3 cellular contexts compared by ENCODE assay signal in genomic region chr1:20819818-20820217, GRCh38.
TF ChIP-seq lines count a peak whose summit lies in the region.

No MANE protein-coding gene starts in this region.

TF ChIP-seq in HCT116, 20 proteins besides CTCF, POLR2A, EP300 and RAD21:
- no peak for TF ChIP-seq EZH2 (IDR thresholded peaks at IDR 0.05)
- TF ChIP-seq ATF3 (IDR thresholded peaks at IDR 0.05) = no peak
- TF ChIP-seq CEBPB (IDR thresholded peaks at IDR 0.05; ENCODE audit: low read depth) = no peak
- TF ChIP-seq ELF1 (IDR thresholded peaks at IDR 0.05; ENCODE audit: borderline replicate concordance, low read depth) = no peak
- no peak for TF ChIP-seq YY1 (IDR thresholded peaks at IDR 0.05; ENCODE audit: extremely low read depth, insufficient replicate concordance, low read depth, low read length)
- TF ChIP-seq EGR1 (IDR thresholded peaks at IDR 0.05; ENCODE audit: low read depth) = no peak
- TF ChIP-seq TCF7L2 (IDR thresholded peaks at IDR 0.05; ENCODE audit: borderline replicate concordance, extremely low read depth, insufficient read depth, insufficient read length) = no peak
- no peak for TF ChIP-seq ZNF274 (IDR thresholded peaks at IDR 0.05; ENCODE audit: low read depth, low read length)
- TF ChIP-seq POLR2AphosphoS5 (IDR thresholded peaks at IDR 0.05; ENCODE audit: low read depth, low read length) = no peak
- TF ChIP-seq MAX (IDR thresholded peaks at IDR 0.05) = no peak
- TF ChIP-seq EZH2phosphoT487 (IDR thresholded peaks at IDR 0.05; ENCODE audit: borderline replicate concordance) = no peak
- TF ChIP-seq CBX3 (IDR thresholded peaks at IDR 0.05; ENCODE audit: low read depth) = no peak
- TF ChIP-seq JUND (IDR thresholded peaks at IDR 0.05) = no peak
- TF ChIP-seq FOSL1 (IDR thresholded peaks at IDR 0.05; ENCODE audit: low read depth) = no peak
- TF ChIP-seq SP1 (IDR thresholded peaks at IDR 0.05; ENCODE audit: low read depth) = no peak
- no peak for TF ChIP-seq ZFX (IDR thresholded peaks at IDR 0.05)
- TF ChIP-seq ZBTB33 (IDR thresholded peaks at IDR 0.05; ENCODE audit: extremely low read depth, insufficient replicate concordance, low read length) = no peak
- no peak for TF ChIP-seq SIN3A (IDR thresholded peaks at IDR 0.05; ENCODE audit: low read depth)
- TF ChIP-seq SRF (IDR thresholded peaks at IDR 0.05; ENCODE audit: low read depth) = no peak

TF ChIP-seq in K562, 482 proteins besides CTCF, POLR2A, EP300 and RAD21:
- TF ChIP-seq HOXB6 (CRISPR knock-in tag; IDR thresholded peaks at IDR 0.05; ENCODE audit: borderline replicate concordance) (no peak), MYNN (IDR thresholded peaks at IDR 0.05) (no peak), MYNN (CRISPR knock-in tag; IDR thresholded peaks at IDR 0.05) (no peak), ZNF253 (CRISPR knock-in tag; conservative IDR thresholded peaks at IDR 0.05) (no peak), MTF1 (CRISPR knock-in tag; IDR thresholded peaks at IDR 0.05; ENCODE audit: borderline replicate concordance) (no peak), IFI16 (CRISPR knock-in tag; IDR thresholded peaks at IDR 0.05) (no peak), POLR2AphosphoS2 (IDR thresholded peaks at IDR 0.05; ENCODE audit: low read length) (no peak), ZNF778 (CRISPR knock-in tag; IDR thresholded peaks at IDR 0.05) (no peak), ZNF79 (CRISPR knock-in tag; IDR thresholded peaks at IDR 0.05; ENCODE audit: low read depth) (no peak), ZBTB11 (CRISPR knock-in tag; IDR thresholded peaks at IDR 0.05) (no peak), ZFX (CRISPR knock-in tag; IDR thresholded peaks at IDR 0.05) (no peak), TSHZ1 (CRISPR knock-in tag; IDR thresholded peaks at IDR 0.05) (no peak), ZBTB26 (CRISPR knock-in tag; IDR thresholded peaks at IDR 0.05) (no peak)

TF ChIP-seq in HepG2, 621 proteins besides CTCF, POLR2A, EP300 and RAD21:
- TF ChIP-seq ZNF598 (CRISPR knock-in tag; IDR thresholded peaks at IDR 0.05; ENCODE audit: borderline replicate concordance) (no peak), TGIF2 (CRISPR knock-in tag; IDR thresholded peaks at IDR 0.05) (no peak), POGK (CRISPR knock-in tag; conservative IDR thresholded peaks at IDR 0.05) (no peak), ZNF24 (IDR thresholded peaks at IDR 0.05) (no peak), NKX3-1 (CRISPR knock-in tag; IDR thresholded peaks at IDR 0.05) (no peak), NONO (IDR thresholded peaks at IDR 0.05) (no peak), NONO (CRISPR knock-in tag; conservative IDR thresholded peaks at IDR 0.05) (no peak), PHF5A (CRISPR knock-in tag; IDR thresholded peaks at IDR 0.05; ENCODE audit: low read depth, unreplicated experiment) (no peak), FOXK1 (CRISPR knock-in tag; IDR thresholded peaks at IDR 0.05; ENCODE audit: borderline replicate concordance, low read depth) (no peak), SOX5 (CRISPR knock-in tag; IDR thresholded peaks at IDR 0.05; ENCODE audit: borderline replicate concordance) (no peak), TARDBP (CRISPR knock-in tag; IDR thresholded peaks at IDR 0.05) (no peak), ZNF639 (CRISPR knock-in tag; conservative IDR thresholded peaks at IDR 0.05) (no peak), SOX13 (IDR thresholded peaks at IDR 0.05) (no peak), SOX13 (CRISPR knock-in tag; conservative IDR thresholded peaks at IDR 0.05 in 1 of 2, IDR thresholded peaks at IDR 0.05 in 1 of 2) (no peak)
